In the genomic region with DNA sequence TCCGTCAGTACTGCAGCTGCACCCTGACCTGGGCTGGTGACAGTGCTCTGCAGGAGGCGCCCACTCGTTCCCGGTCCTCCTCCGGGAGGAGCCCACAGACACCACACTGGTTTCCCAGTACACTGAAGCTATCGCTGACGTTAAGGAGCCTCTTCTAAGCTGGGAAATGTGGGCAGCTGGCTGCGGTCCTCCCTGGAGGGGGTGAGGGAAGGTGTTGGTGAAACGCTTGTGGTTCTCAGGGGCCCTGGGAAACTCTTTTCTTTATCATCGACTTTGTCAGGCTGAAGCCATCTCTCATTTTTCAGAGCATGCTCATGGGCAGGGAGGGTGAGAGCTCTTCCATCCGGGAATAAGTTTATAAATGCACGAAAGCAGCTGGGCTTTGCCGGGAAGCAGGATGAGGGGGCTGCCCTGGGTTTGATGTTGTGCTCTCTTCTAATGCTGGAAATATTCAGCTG, we compare ENCODE assay signal across 16 cellular contexts.
DNase-seq lines count a peak whose midpoint lies in the region; ATAC-seq and TF ChIP-seq lines count a peak whose summit lies in the region.
"Had no signal": no experiment of that assay in that cellular context is flagged by ENCODE, and none has a peak within 500 bp of the region (broad histone marks: within the 10 kb centered on the region; RNA-seq: fewer than 3 reads in every experiment).

No MANE protein-coding gene starts in this region.

- H3K9ac ChIP-seq in IMR-90 (ENCODE audit: low read depth, low read length) (no peak overlapping the region), endodermal cell (ENCODE audit: extremely low read depth, low read length, poor library complexity, severe bottlenecking) (no peak overlapping the region)

- no peak for TF ChIP-seq RAD21 in IMR-90 (IDR thresholded peaks at IDR 0.05; ENCODE audit: low read length)

- no peak overlapping the region for H2BK120ac ChIP-seq in IMR-90 (ENCODE audit: low read depth, low read length)

- H3K27me3 ChIP-seq in IMR-90 (ENCODE audit: control insufficient read depth, insufficient read depth, low read length) (peaks cover 18% of the 10 kb centered on the region), endodermal cell (ENCODE audit: control insufficient read depth, insufficient read depth, low read length, poor library complexity, severe bottlenecking) (no peaks in the 10 kb centered on the region)
- H3K27me3 ChIP-seq: transverse colon had no signal

- H3K4me3 ChIP-seq in IMR-90 (ENCODE audit: insufficient read depth, low read depth, low read length) (no peak overlapping the region), endodermal cell (ENCODE audit: low read length) (no peak overlapping the region), skeletal muscle cell (ENCODE audit: low read depth, low read length) (no peak overlapping the region)
- H3K4me3 ChIP-seq: transverse colon had no signal

- no peaks in the 10 kb centered on the region for H4K20me1 ChIP-seq in IMR-90 (ENCODE audit: insufficient read depth, low read length)

- no peaks in the 10 kb centered on the region for H3K27me3 Mint-ChIP-seq in activated CD4-positive, alpha-beta T cell treated with anti-CD3 and anti-CD28 coated beads for 36 hours
- H3K27me3 Mint-ChIP-seq in activated CD4-positive, alpha-beta T cell treated with anti-CD3 and anti-CD28 coated beads, Interleukin-2, amount 10 ng/mL, durations not matched to agents 7 days and 5 days, result no peaks in the 10 kb centered on the region
- no peaks in the 10 kb centered on the region for H3K27me3 Mint-ChIP-seq in endodermal cell (ENCODE audit: insufficient read depth)
- no peaks in the 10 kb centered on the region for H3K27me3 Mint-ChIP-seq in activated CD8-positive, alpha-beta T cell treated with anti-CD3 and anti-CD28 coated beads, Interleukin-2, amount 10 ng/mL, durations not matched to agents 7 days and 5 days (ENCODE audit: low read depth)
- H3K27me3 Mint-ChIP-seq: memory B cell had no signal

- H3K9me3 ChIP-seq in IMR-90 (ENCODE audit: control insufficient read depth, insufficient read depth, low read length), result no peaks in the 10 kb centered on the region
- no peaks in the 10 kb centered on the region for H3K9me3 ChIP-seq in endodermal cell (ENCODE audit: control insufficient read depth, low read length)
- H3K9me3 ChIP-seq: transverse colon had no signal

- no peaks in the 10 kb centered on the region; the same call in 1 of the 2 replicates for H3K4me1 ChIP-seq in IMR-90 (ENCODE audit: control insufficient read depth, insufficient read depth, low read length)
- H3K4me1 ChIP-seq in endodermal cell (ENCODE audit: control insufficient read depth, insufficient read depth, low read length), result no peaks in the 10 kb centered on the region
- H3K4me1 ChIP-seq: transverse colon had no signal

- dilution Hi-C loops in IMR-90 (cut with HindIII; ENCODE audit: low sequenced_read_pairs, unreplicated experiment), result no loop called here

- H3K4me2 ChIP-seq in IMR-90 (ENCODE audit: low read depth, low read length), result peak overlapping the region; percentile 30; the same call in 1 of the 2 replicates

- no peak for TF ChIP-seq POLR2A in IMR-90 (IDR thresholded peaks at IDR 0.05; ENCODE audit: low read depth, low read length)

- no peak overlapping the region for H3K23ac ChIP-seq in IMR-90 (ENCODE audit: low read depth, low read length)

- no peak overlapping the region for H2BK5ac ChIP-seq in IMR-90 (ENCODE audit: low read depth, low read length, poor library complexity, severe bottlenecking)

- no peak overlapping the region for H2BK15ac ChIP-seq in IMR-90 (ENCODE audit: low read depth, low read length)

- no peak overlapping the region for H3K4ac ChIP-seq in IMR-90 (ENCODE audit: low read depth, low read length)

- peaks cover 3% of the 10 kb centered on the region for H3K36me3 Mint-ChIP-seq in activated CD4-positive, alpha-beta T cell treated with anti-CD3 and anti-CD28 coated beads for 36 hours (ENCODE audit: low read depth)
- H3K36me3 Mint-ChIP-seq in activated CD4-positive, alpha-beta T cell treated with anti-CD3 and anti-CD28 coated beads, Interleukin-2, amount 10 ng/mL, durations not matched to agents 7 days and 5 days (ENCODE audit: low read depth), result peaks cover 27% of the 10 kb centered on the region
- peaks cover 7% of the 10 kb centered on the region for H3K36me3 Mint-ChIP-seq in endodermal cell (ENCODE audit: low read depth)
- peaks cover 58% of the 10 kb centered on the region for H3K36me3 Mint-ChIP-seq in activated CD8-positive, alpha-beta T cell treated with anti-CD3 and anti-CD28 coated beads, Interleukin-2, amount 10 ng/mL, durations not matched to agents 7 days and 5 days (ENCODE audit: low read depth)

- no peaks in the 10 kb centered on the region for H3K79me1 ChIP-seq in IMR-90 (ENCODE audit: low read depth in 1 of 2, low read length in 2 of 2)

- DNase-seq in activated CD4-positive, alpha-beta T cell treated with anti-CD3 and anti-CD28 coated beads for 36 hours, result peak; percentile 35
- no peak for DNase-seq in activated CD4-positive, alpha-beta T cell treated with anti-CD3 and anti-CD28 coated beads, Interleukin-2, amount 10 ng/mL, durations not matched to agents 7 days and 5 days
- DNase-seq in IMR-90, result peak; percentile 67
- DNase-seq in endodermal cell, result peak; percentile 56
- peak; percentile 51 for DNase-seq in skeletal muscle cell (ENCODE audit: low read depth)
- no peak for DNase-seq in activated CD8-positive, alpha-beta T cell treated with anti-CD3 and anti-CD28 coated beads, Interleukin-2, amount 10 ng/mL, durations not matched to agents 7 days and 5 days
- DNase-seq in NCI-H748 (lab: John Stamatoyannopoulos, UW; ENCODE audit: unreplicated experiment), result no peak
- DNase-seq: DMS53; effector CD8-positive, alpha-beta T cell; NCI-H1105 treated with DMSO at 0.1 percent for 48 hours; NCI-H446 treated with DMSO at 0.1 percent for 48 hours; T1000; transverse colon had no signal

- H2AFZ ChIP-seq in IMR-90 (replicated peaks; ENCODE audit: low read length, poor library complexity), result peak overlapping the region; percentile 77

- intact Hi-C loops in activated CD4-positive, alpha-beta T cell treated with anti-CD3 and anti-CD28 coated beads for 36 hours (cut with DNase I, micrococcal nuclease), result no loop called here
- intact Hi-C loops in IMR-90 (cut with micrococcal nuclease), result no loop called here

- no peak overlapping the region for H3K18ac ChIP-seq in IMR-90 (ENCODE audit: low read depth, low read length)

- H4K5ac ChIP-seq in IMR-90 (ENCODE audit: low read depth, low read length), result no peak overlapping the region

- no peak overlapping the region for H3K27ac ChIP-seq in IMR-90 (ENCODE audit: insufficient read depth, low read length)
- no peak overlapping the region for H3K27ac ChIP-seq in endodermal cell (ENCODE audit: low read depth, low read length)
- H3K27ac ChIP-seq: transverse colon had no signal

- H2BK20ac ChIP-seq in IMR-90 (ENCODE audit: low read depth, low read length), result no peak overlapping the region

- no peaks in the 10 kb centered on the region for H3K9me1 ChIP-seq in IMR-90 (ENCODE audit: insufficient read depth, low read length)

- CTCF ChIA-PET in activated CD4-positive, alpha-beta T cell treated with anti-CD3 and anti-CD28 coated beads for 36 hours (lab: Charles Lee), result interaction anchor here (1.2 to 1.3 kb wide), 2 partner anchors 11 to 81 kb away, joined by 3 read pairs; no protein-coding TSS in a partner anchor
- CTCF ChIA-PET in activated CD4-positive, alpha-beta T cell treated with anti-CD3 and anti-CD28 coated beads, Interleukin-2, amount 10 ng/mL, durations not matched to agents 7 days and 5 days (lab: Charles Lee), result interaction anchor here (0.6 to 1.0 kb wide), 2 partner anchors 12 to 27 kb away, joined by 3 to 4 read pairs; no protein-coding TSS in a partner anchor
- CTCF ChIA-PET in IMR-90 (lab: Yijun Ruan, JAX), result interaction anchor here (0.7 kb wide), 1 partner anchor 31 kb away, joined by 4 read pairs; no protein-coding TSS in a partner anchor
- CTCF ChIA-PET in activated CD8-positive, alpha-beta T cell treated with anti-CD3 and anti-CD28 coated beads, Interleukin-2, amount 10 ng/mL, durations not matched to agents 7 days and 5 days (lab: Charles Lee), result no interaction called here

- H3K4me1 Mint-ChIP-seq in activated CD4-positive, alpha-beta T cell treated with anti-CD3 and anti-CD28 coated beads for 36 hours, result peaks cover 16% of the 10 kb centered on the region
- H3K4me1 Mint-ChIP-seq in activated CD4-positive, alpha-beta T cell treated with anti-CD3 and anti-CD28 coated beads, Interleukin-2, amount 10 ng/mL, durations not matched to agents 7 days and 5 days, result peaks cover 13% of the 10 kb centered on the region
- peaks cover 11% of the 10 kb centered on the region for H3K4me1 Mint-ChIP-seq in endodermal cell
- peaks cover 29% of the 10 kb centered on the region for H3K4me1 Mint-ChIP-seq in activated CD8-positive, alpha-beta T cell treated with anti-CD3 and anti-CD28 coated beads, Interleukin-2, amount 10 ng/mL, durations not matched to agents 7 days and 5 days (ENCODE audit: low read depth)

- peak; percentile 36 for ATAC-seq in activated CD4-positive, alpha-beta T cell treated with anti-CD3 and anti-CD28 coated beads for 36 hours
- peak; percentile 35 for ATAC-seq in IMR-90 (ENCODE audit: low read depth)
- ATAC-seq in activated CD8-positive, alpha-beta T cell treated with anti-CD3 and anti-CD28 coated beads, Interleukin-2, amount 10 ng/mL, durations not matched to agents 7 days and 5 days, result no peak
- ATAC-seq in HG03025 (IDR thresholded peaks at IDR 0.05; ENCODE audit: low FRiP score, unreplicated experiment), result no peak
- ATAC-seq: HCT116 had no signal

- in situ Hi-C loops in IMR-90 (cut with MboI; ENCODE audit: low sequenced_read_pairs), result no loop called here

- 10% methylated on average over 5 of the region's 13 CpGs; no CpG with 5 or more reads in 1 of the 2 experiments for WGBS in IMR-90 (ENCODE audit: extremely low coverage in 2 of 2, insufficient read length in 1 of 2), 2 experiments
- 87 to 92% methylated on average over 9 to 13 of the region's 13 CpGs for WGBS in endodermal cell (ENCODE audit: insufficient coverage in 1 of 2, insufficient read length in 1 of 2), 2 experiments

- no peak overlapping the region for H2AK5ac ChIP-seq in IMR-90 (ENCODE audit: low read depth, low read length)

- no peak overlapping the region for H3K14ac ChIP-seq in IMR-90 (replicated peaks; ENCODE audit: low read depth, low read length)

- no peak overlapping the region for H2AK9ac ChIP-seq in IMR-90 (replicated peaks; ENCODE audit: low read depth, low read length, poor library complexity)

- no peaks in the 10 kb centered on the region for H3K9me3 Mint-ChIP-seq in activated CD4-positive, alpha-beta T cell treated with anti-CD3 and anti-CD28 coated beads for 36 hours (ENCODE audit: low read depth)
- H3K9me3 Mint-ChIP-seq in activated CD4-positive, alpha-beta T cell treated with anti-CD3 and anti-CD28 coated beads, Interleukin-2, amount 10 ng/mL, durations not matched to agents 7 days and 5 days, result peaks cover 5% of the 10 kb centered on the region
- no peaks in the 10 kb centered on the region for H3K9me3 Mint-ChIP-seq in endodermal cell
- no peaks in the 10 kb centered on the region for H3K9me3 Mint-ChIP-seq in activated CD8-positive, alpha-beta T cell treated with anti-CD3 and anti-CD28 coated beads, Interleukin-2, amount 10 ng/mL, durations not matched to agents 7 days and 5 days (ENCODE audit: insufficient read depth)
- H3K9me3 Mint-ChIP-seq: memory B cell had no signal

- H3K4me3 Mint-ChIP-seq in activated CD4-positive, alpha-beta T cell treated with anti-CD3 and anti-CD28 coated beads for 36 hours, result no peak overlapping the region
- H3K4me3 Mint-ChIP-seq in activated CD4-positive, alpha-beta T cell treated with anti-CD3 and anti-CD28 coated beads, Interleukin-2, amount 10 ng/mL, durations not matched to agents 7 days and 5 days, result no peak overlapping the region
- no peak overlapping the region for H3K4me3 Mint-ChIP-seq in endodermal cell
- H3K4me3 Mint-ChIP-seq in activated CD8-positive, alpha-beta T cell treated with anti-CD3 and anti-CD28 coated beads, Interleukin-2, amount 10 ng/mL, durations not matched to agents 7 days and 5 days, result no peak overlapping the region
- H3K4me3 Mint-ChIP-seq: memory B cell had no signal

- no peak overlapping the region for H4K91ac ChIP-seq in IMR-90 (ENCODE audit: insufficient read depth, low read depth, low read length)

- H3K36me3 ChIP-seq in IMR-90 (ENCODE audit: control insufficient read depth, insufficient read depth, low read length) (no peaks in the 10 kb centered on the region), endodermal cell (ENCODE audit: control insufficient read depth, insufficient read depth, low read length) (no peaks in the 10 kb centered on the region)
- H3K36me3 ChIP-seq: transverse colon had no signal

- no peak overlapping the region for H3K56ac ChIP-seq in IMR-90 (ENCODE audit: extremely low read depth, insufficient read depth, low read length)

- BruUV-seq in IMR-90 (replicated peaks; lab: Mats Ljungman, UMichigan), result no TSS peak

- no peak overlapping the region for H3K27ac Mint-ChIP-seq in activated CD4-positive, alpha-beta T cell treated with anti-CD3 and anti-CD28 coated beads for 36 hours
- H3K27ac Mint-ChIP-seq in activated CD4-positive, alpha-beta T cell treated with anti-CD3 and anti-CD28 coated beads, Interleukin-2, amount 10 ng/mL, durations not matched to agents 7 days and 5 days, result no peak overlapping the region
- H3K27ac Mint-ChIP-seq in endodermal cell, result no peak overlapping the region
- H3K27ac Mint-ChIP-seq in activated CD8-positive, alpha-beta T cell treated with anti-CD3 and anti-CD28 coated beads, Interleukin-2, amount 10 ng/mL, durations not matched to agents 7 days and 5 days, result no peak overlapping the region
- H3K27ac Mint-ChIP-seq: memory B cell had no signal

- POLR2A ChIA-PET in activated CD4-positive, alpha-beta T cell treated with anti-CD3 and anti-CD28 coated beads for 36 hours (lab: Charles Lee), result no interaction called here
- POLR2A ChIA-PET in activated CD4-positive, alpha-beta T cell treated with anti-CD3 and anti-CD28 coated beads, Interleukin-2, amount 10 ng/mL, durations not matched to agents 7 days and 5 days (lab: Charles Lee), result no interaction called here
- POLR2A ChIA-PET in IMR-90 (lab: Charles Lee; ENCODE audit: unreplicated experiment), result no interaction called here
- POLR2A ChIA-PET in activated CD8-positive, alpha-beta T cell treated with anti-CD3 and anti-CD28 coated beads, Interleukin-2, amount 10 ng/mL, durations not matched to agents 7 days and 5 days (lab: Charles Lee), result no interaction called here

- TF ChIP-seq CTCF in IMR-90 (conservative IDR thresholded peaks at IDR 0.05; ENCODE audit: low read depth, low read length), result no peak
- TF ChIP-seq CTCF in endodermal cell (conservative IDR thresholded peaks at IDR 0.05), result no peak

- no peak overlapping the region for H4K8ac ChIP-seq in IMR-90 (ENCODE audit: low read depth in 2 of 2, low read length in 2 of 2)

Comparison
In these comparisons a context has a peak if more than half of its experiments do, and no peak if none do; other contexts are left out.
1. DNase-seq: peak in activated CD4-positive, alpha-beta T cell treated with anti-CD3 and anti-CD28 coated beads for 36 hours (single experiment), IMR-90 (single experiment), endodermal cell (single experiment) and skeletal muscle cell (single experiment); none in activated CD4-positive, alpha-beta T cell treated with anti-CD3 and anti-CD28 coated beads, Interleukin-2, amount 10 ng/mL, durations not matched to agents 7 days and 5 days (single experiment), activated CD8-positive, alpha-beta T cell treated with anti-CD3 and anti-CD28 coated beads, Interleukin-2, amount 10 ng/mL, durations not matched to agents 7 days and 5 days (single experiment) and NCI-H748 (single experiment).
2. ATAC-seq: peak in activated CD4-positive, alpha-beta T cell treated with anti-CD3 and anti-CD28 coated beads for 36 hours (single experiment) and IMR-90 (single experiment); none in activated CD8-positive, alpha-beta T cell treated with anti-CD3 and anti-CD28 coated beads, Interleukin-2, amount 10 ng/mL, durations not matched to agents 7 days and 5 days (single experiment) and HG03025 (single experiment).